19 cellular contexts compared by ENCODE assay signal in genomic region chr5:31495336-31495735, GRCh38. TPM values are rescaled to one million over a fixed set of nuclear protein-coding genes. Genes with fewer than 3 reads are reported as not detected.
A peak's percentile ranks its signal among the peaks of the same experiment; 100 is the strongest.
DNase-seq lines count a peak whose midpoint lies in the region; ATAC-seq and TF ChIP-seq lines count a peak whose summit lies in the region.
"Had no signal": no experiment of that assay in that cellular context is flagged by ENCODE, and none has a peak within 500 bp of the region (broad histone marks: within the 10 kb centered on the region; RNA-seq: fewer than 3 reads in every experiment).

No MANE protein-coding gene starts in this region.

- H3K4me1 Mint-ChIP-seq in CD4-positive, CD25-positive, alpha-beta regulatory T cell: peaks cover 0 to 4% (median 0%) of the 10 kb centered on the region in 4 donors
- H3K4me1 Mint-ChIP-seq in T-helper 17 cell (peaks cover 6% of the 10 kb centered on the region), endothelial cell (ENCODE audit: unreplicated experiment) (peaks cover 21% of the 10 kb centered on the region)
- H3K4me1 Mint-ChIP-seq in stimulated activated naive B cell treated with anti-CD40 and anti-IgM and Interleukin-4, amounts not matched to agents 10 μg/mL and 1 μg/mL and 100 μg/mL, for 72 hours: no peaks in the 10 kb centered on the region
- H3K4me1 Mint-ChIP-seq: B cell had no signal

- H4K20me1 ChIP-seq in osteoblast (ENCODE audit: insufficient read depth, low read length): no peaks in the 10 kb centered on the region
- H4K20me1 ChIP-seq: BLaER1 had no signal

- H3K4me3 Mint-ChIP-seq in CD4-positive, CD25-positive, alpha-beta regulatory T cell: no peak overlapping the region
- H3K4me3 Mint-ChIP-seq in T-helper 17 cell (no peak overlapping the region), endothelial cell (ENCODE audit: unreplicated experiment) (peak overlapping the region; percentile 73)
- H3K4me3 Mint-ChIP-seq in stimulated activated naive B cell treated with anti-CD40 and anti-IgM and Interleukin-4, amounts not matched to agents 10 μg/mL and 1 μg/mL and 100 μg/mL, for 72 hours: no peak overlapping the region
- H3K4me3 Mint-ChIP-seq: B cell; CD4-positive, alpha-beta T cell had no signal

- H3K9me3 ChIP-seq in CD4-positive, CD25-positive, alpha-beta regulatory T cell (ENCODE audit: control insufficient read depth in 2 of 2, low read length in 2 of 2): no peaks in the 10 kb centered on the region
- H3K9me3 ChIP-seq in T-helper 17 cell (ENCODE audit: control insufficient read depth, low read length, poor library complexity, severe bottlenecking) (no peaks in the 10 kb centered on the region), osteoblast (ENCODE audit: low read depth, low read length) (no peaks in the 10 kb centered on the region)
- H3K9me3 ChIP-seq: BLaER1, Caco-2 had no signal

- H3K79me2 ChIP-seq in osteoblast (ENCODE audit: insufficient read depth, low read length): no peaks in the 10 kb centered on the region

- H2AFZ ChIP-seq in osteoblast (ENCODE audit: low read length): no peak overlapping the region
- H2AFZ ChIP-seq: GM23248 had no signal

- no peak overlapping the region for H3K4me3 ChIP-seq in CD4-positive, CD25-positive, alpha-beta regulatory T cell (ENCODE audit: low read depth, low read length)
- no peak overlapping the region for H3K4me3 ChIP-seq in osteoblast (ENCODE audit: insufficient read depth, low read length)
- H3K4me3 ChIP-seq: BLaER1, GM12878, GM23248 had no signal

- no peak for ATAC-seq in CD4-positive, CD25-positive, alpha-beta regulatory T cell (ENCODE audit: low read depth in 2 of 2)
- no peak for ATAC-seq in T-helper 17 cell
- no peak for ATAC-seq in stimulated activated naive B cell treated with anti-CD40 and anti-IgM and Interleukin-4, amounts not matched to agents 10 μg/mL and 1 μg/mL and 100 μg/mL, for 72 hours (replicated peaks)
- ATAC-seq in HG03039 (IDR thresholded peaks at IDR 0.05; ENCODE audit: unreplicated experiment): no peak
- no peak for ATAC-seq in GM18907 (IDR thresholded peaks at IDR 0.05; ENCODE audit: unreplicated experiment)
- ATAC-seq: GM12878 had no signal

- no peaks in the 10 kb centered on the region for H3K27me3 Mint-ChIP-seq in CD4-positive, CD25-positive, alpha-beta regulatory T cell
- no peaks in the 10 kb centered on the region for H3K27me3 Mint-ChIP-seq in T-helper 17 cell
- H3K27me3 Mint-ChIP-seq in endothelial cell (ENCODE audit: unreplicated experiment): peaks cover 4% of the 10 kb centered on the region
- H3K27me3 Mint-ChIP-seq in stimulated activated naive B cell treated with anti-CD40 and anti-IgM and Interleukin-4, amounts not matched to agents 10 μg/mL and 1 μg/mL and 100 μg/mL, for 72 hours: no peaks in the 10 kb centered on the region
- H3K27me3 Mint-ChIP-seq: B cell; CD4-positive, alpha-beta T cell had no signal

- H3K36me3 Mint-ChIP-seq in CD4-positive, CD25-positive, alpha-beta regulatory T cell: peaks cover 62% of the 10 kb centered on the region
- H3K36me3 Mint-ChIP-seq in T-helper 17 cell (ENCODE audit: low read depth) (peaks cover 14% of the 10 kb centered on the region), endothelial cell (ENCODE audit: low read depth, unreplicated experiment) (peaks cover 32% of the 10 kb centered on the region)
- H3K36me3 Mint-ChIP-seq in stimulated activated naive B cell treated with anti-CD40 and anti-IgM and Interleukin-4, amounts not matched to agents 10 μg/mL and 1 μg/mL and 100 μg/mL, for 72 hours: peaks cover 45 to 67% of the 10 kb centered on the region in 2 donors

- peaks cover 74% of the 10 kb centered on the region for H3K36me3 ChIP-seq in CD4-positive, CD25-positive, alpha-beta regulatory T cell (ENCODE audit: control insufficient read depth, insufficient read depth, low read length)
- peaks cover 62% of the 10 kb centered on the region for H3K36me3 ChIP-seq in osteoblast (ENCODE audit: insufficient read depth, low read length)

- peak overlapping the region in 2 of 3 donors; percentile 26 to 65 for H3K27ac Mint-ChIP-seq in CD4-positive, CD25-positive, alpha-beta regulatory T cell
- peak overlapping the region; percentile 60 for H3K27ac Mint-ChIP-seq in T-helper 17 cell
- H3K27ac Mint-ChIP-seq in endothelial cell (ENCODE audit: unreplicated experiment): no peak overlapping the region
- H3K27ac Mint-ChIP-seq in stimulated activated naive B cell treated with anti-CD40 and anti-IgM and Interleukin-4, amounts not matched to agents 10 μg/mL and 1 μg/mL and 100 μg/mL, for 72 hours: peak overlapping the region; percentile 2
- H3K27ac Mint-ChIP-seq: B cell; CD4-positive, alpha-beta T cell had no signal

- no peaks in the 10 kb centered on the region for H3K9me3 Mint-ChIP-seq in CD4-positive, CD25-positive, alpha-beta regulatory T cell
- no peaks in the 10 kb centered on the region for H3K9me3 Mint-ChIP-seq in endothelial cell (ENCODE audit: unreplicated experiment)
- no peaks in the 10 kb centered on the region for H3K9me3 Mint-ChIP-seq in stimulated activated naive B cell treated with anti-CD40 and anti-IgM and Interleukin-4, amounts not matched to agents 10 μg/mL and 1 μg/mL and 100 μg/mL, for 72 hours
- H3K9me3 Mint-ChIP-seq: CD4-positive, alpha-beta T cell had no signal

- no peak for DNase-seq in CD4-positive, CD25-positive, alpha-beta regulatory T cell
- DNase-seq in T-helper 17 cell (no peak), endothelial cell (ENCODE audit: low spot score) (no peak), osteoblast (ENCODE audit: insufficient read length, low spot score, missing footprints) (no peak)
- DNase-seq in stimulated activated naive B cell treated with anti-CD40 and anti-IgM and Interleukin-4, amounts not matched to agents 10 μg/mL and 1 μg/mL and 100 μg/mL, for 72 hours: no peak
- DNase-seq: Caco-2; CD4-positive, alpha-beta T cell; DMS153; DND-41; GM23248; H7; HCEC 1CT had no signal

- H3K27ac ChIP-seq in CD4-positive, CD25-positive, alpha-beta regulatory T cell (ENCODE audit: insufficient read depth, low read length, poor library complexity, severe bottlenecking): no peak overlapping the region
- H3K27ac ChIP-seq in osteoblast (ENCODE audit: low read depth, low read length): no peak overlapping the region
- H3K27ac ChIP-seq: 22Rv1, BLaER1, C4-2B, GM23248 had no signal

- no peaks in the 10 kb centered on the region for H3K27me3 ChIP-seq in CD4-positive, CD25-positive, alpha-beta regulatory T cell (ENCODE audit: control insufficient read depth, insufficient read depth, low read length)
- H3K27me3 ChIP-seq in osteoblast (ENCODE audit: insufficient read depth, low read length): no peaks in the 10 kb centered on the region
- H3K27me3 ChIP-seq: BLaER1 had no signal

- TF ChIP-seq CTCF in endothelial cell (IDR thresholded peaks at IDR 0.05; ENCODE audit: unreplicated experiment) (no peak), osteoblast (IDR thresholded peaks at IDR 0.05; ENCODE audit: extremely low read depth, low read depth, low read length) (no peak)

- no peaks in the 10 kb centered on the region for H3K4me1 ChIP-seq in CD4-positive, CD25-positive, alpha-beta regulatory T cell (ENCODE audit: control insufficient read depth, insufficient read depth, low read length, poor library complexity, severe bottlenecking)
- no peaks in the 10 kb centered on the region for H3K4me1 ChIP-seq in osteoblast (ENCODE audit: insufficient read depth, low read length)
- H3K4me1 ChIP-seq: BLaER1, Caco-2 had no signal

- H3K4me2 ChIP-seq in osteoblast (ENCODE audit: insufficient read depth, low read length): no peak overlapping the region
- H3K4me2 ChIP-seq: BLaER1 had no signal

RNA-seq across cellular contexts. Expression of gene DROSHA, which starts 36.6 kb away (rescaled TPM):
- 57.6 TPM for total RNA-seq in CD4-positive, CD25-positive, alpha-beta regulatory T cell
- 10 to 100 TPM; 14.2 to 23.6 (median 16.3) TPM for polyA plus RNA-seq in CD4-positive, CD25-positive, alpha-beta regulatory T cell
- 10 to 100 TPM; 45.6 to 57.4 TPM for total RNA-seq in T-helper 17 cell
- total RNA-seq in endothelial cell (ENCODE audit: unreplicated experiment): 98.2 TPM
- 32.9 and 35.7 TPM in 2 replicates for total RNA-seq in osteoblast

RNA-seq across cellular contexts. Expression of gene C5orf22, which starts 36.8 kb away (rescaled TPM):
- total RNA-seq in CD4-positive, CD25-positive, alpha-beta regulatory T cell: 15.0 TPM
- polyA plus RNA-seq in CD4-positive, CD25-positive, alpha-beta regulatory T cell: 10 to 100 TPM; 25.3 to 29.9 (median 27.2) TPM
- total RNA-seq in T-helper 17 cell (10 to 100 TPM; 11.8 to 16.9 TPM), endothelial cell (ENCODE audit: unreplicated experiment) (26.0 TPM), osteoblast (21.4 and 21.8 TPM in 2 replicates)
